Comparison of ENCODE assay signal across 24 cellular contexts in genomic region chr11:116595305-116595880, GRCh38.
DNase-seq lines count a peak whose midpoint lies in the region; ATAC-seq, FAIRE-seq and TF ChIP-seq lines count a peak whose summit lies in the region.
"Had no signal": no experiment of that assay in that cellular context is flagged by ENCODE, and none has a peak within 500 bp of the region (broad histone marks: within the 10 kb centered on the region; RNA-seq: fewer than 3 reads in every experiment).

No MANE protein-coding gene starts in this region.

- H3K36me3 ChIP-seq in HepG2 (replicated peaks in 1 of 2; ENCODE audit: control insufficient read depth in 1 of 2, insufficient read depth in 2 of 2, low read length in 2 of 2) (no peaks in the 10 kb centered on the region), BE2C (no peaks in the 10 kb centered on the region)
- H3K36me3 ChIP-seq: heart left ventricle, upper lobe of right lung had no signal

- WGBS in HepG2 (ENCODE audit: low lambda C conversion rate), result 29% methylated on average over 12 of the region's 13 CpGs

- TF ChIP-seq CTCF in HepG2 (CRISPR knock-in tag; IDR thresholded peaks at IDR 0.05) (no peak), BE2C (IDR thresholded peaks at IDR 0.05; ENCODE audit: low read depth, low read length) (no peak)

- CTCF ChIA-PET in HepG2 (lab: Yijun Ruan, JAX; ENCODE audit: low intra/inter-chr PET ratio, low total read pairs), result no interaction called here

- H3K4me1 ChIP-seq in HepG2 (ENCODE audit: insufficient read depth, low read length) (peaks cover 9% of the 10 kb centered on the region), BE2C (no peaks in the 10 kb centered on the region)
- H3K4me1 ChIP-seq: heart left ventricle, upper lobe of right lung had no signal

- no peak overlapping the region for H3K4me3 ChIP-seq in HepG2 (replicated peaks in 1 of 3; ENCODE audit: insufficient read depth in 1 of 3, low read depth in 2 of 3, low read length in 3 of 3)
- H3K4me3 ChIP-seq in BE2C (ENCODE audit: low read depth, low read length), result no peak overlapping the region
- H3K4me3 ChIP-seq: GM23338, heart left ventricle, upper lobe of right lung had no signal

- DNase-seq in NCI-H2029 (lab: John Stamatoyannopoulos, UW) (peak; percentile 34), NCI-H2029 treated with DMSO at 0.1 percent for 48 hours (lab: John Stamatoyannopoulos, UW) (no peak), NCI-H1417 (lab: John Stamatoyannopoulos, UW) (peak; percentile 3 to 97 (median 88)), NCI-H69 (lab: John Stamatoyannopoulos, UW) (peak; percentile 89), HepG2 (ENCODE audit: low spot score) (no peak), BE2C (no peak)
- no peak for DNase-seq in NK-92 treated with Interleukin-12 subunit alpha and Interleukin-12 subunit beta, amount 100 ng/mL, for 24 hours (lab: John Stamatoyannopoulos, UW)
- DNase-seq: 8988T; activated CD4-positive, alpha-beta T cell treated with anti-CD3 and anti-CD28 coated beads for 36 hours; activated gamma-delta T cell treated with Interleukin-2 at 50 U/mL for 16 hours; activated T-cell treated with anti-CD3 and anti-CD28 coated beads, Interleukin-2, amount 50 U/mL, for 24 hours; AML-193; CD8-positive, alpha-beta T cell; DMS53; effector CD4-positive, alpha-beta T cell; GF-D8; heart left ventricle; mammary epithelial cell had no signal

- peaks cover 3% of the 10 kb centered on the region; the same call in 1 of the 2 replicates for H4K20me1 ChIP-seq in HepG2 (ENCODE audit: insufficient read depth, low read length)

- H2AFZ ChIP-seq in HepG2 (ENCODE audit: low read length), result no peak overlapping the region
- H2AFZ ChIP-seq: GM23338 had no signal

- intact Hi-C loops in HepG2 (cut with micrococcal nuclease; ENCODE audit: unreplicated experiment), result no loop called here

- no peak for TF ChIP-seq POLR2A in HepG2 (IDR thresholded peaks at IDR 0.05; ENCODE audit: insufficient read depth in 1 of 2, low read depth in 2 of 2, low read length in 2 of 2)

- H3K4me2 ChIP-seq in HepG2 (ENCODE audit: low read depth, low read length), result no peak overlapping the region
- H3K4me2 ChIP-seq: GM23338 had no signal

- ATAC-seq in HepG2 (peak; percentile 68), GM19467 (IDR thresholded peaks at IDR 0.05; ENCODE audit: unreplicated experiment) (no peak)
- ATAC-seq: activated CD4-positive, alpha-beta T cell treated with anti-CD3 and anti-CD28 coated beads for 36 hours; CD8-positive, alpha-beta T cell; GM23338; heart left ventricle; upper lobe of right lung had no signal

- H3K79me2 ChIP-seq in HepG2 (ENCODE audit: insufficient read depth, low read length), result no peaks in the 10 kb centered on the region

- no peak overlapping the region for H3K27ac ChIP-seq in HepG2 (ENCODE audit: extremely low read length, insufficient read depth, low read length)
- H3K27ac ChIP-seq: epithelial cell of prostate, heart left ventricle, upper lobe of right lung had no signal

- FAIRE-seq in HepG2 (lab: Jason Lieb, UNC), result no peak
- FAIRE-seq: HTR-8/SVneo, RCC 7860 had no signal

- no peak overlapping the region for H3K9ac ChIP-seq in HepG2 (ENCODE audit: insufficient read depth, low read depth, low read length)

- BruUV-seq in HepG2 (replicated peaks; lab: Mats Ljungman, UMichigan), result no TSS peak

- TF ChIP-seq RAD21 in HepG2 (CRISPR knock-in tag; IDR thresholded peaks at IDR 0.05), result no peak

- POLR2A ChIA-PET in HepG2 (lab: Yijun Ruan, JAX), result interaction anchor here (0.6 kb wide), 1 partner anchor 73 kb away, joined by 3 read pairs; no protein-coding TSS in a partner anchor

- in situ Hi-C loops in HepG2 (cut with HindIII; ENCODE audit: extremely low pct_ligation_motif_present, low pct_unique_long_range_greater_than_20kb), result no loop called here

- peaks cover 0 to 4% of the 10 kb centered on the region in 2 experiments; a peak in 1 of 5 replicates for H3K27me3 ChIP-seq in HepG2 (ENCODE audit: control insufficient read depth in 1 of 2, insufficient read depth in 2 of 2, low read length in 2 of 2)
- no peaks in the 10 kb centered on the region for H3K27me3 ChIP-seq in BE2C
- H3K27me3 ChIP-seq: upper lobe of right lung had no signal

- H3K9me3 ChIP-seq in HepG2 (ENCODE audit: low read length), result no peaks in the 10 kb centered on the region
- no peaks in the 10 kb centered on the region for H3K9me3 ChIP-seq in BE2C
- H3K9me3 ChIP-seq: heart left ventricle, upper lobe of right lung had no signal

- no peak for TF ChIP-seq EP300 in HepG2 (IDR thresholded peaks at IDR 0.05; ENCODE audit: low read depth in 2 of 2, low read length in 2 of 2)
- no peak for TF ChIP-seq EP300 in HepG2 (CRISPR knock-in tag; IDR thresholded peaks at IDR 0.05; ENCODE audit: borderline replicate concordance)

TF ChIP-seq in HepG2, 621 proteins besides CTCF, POLR2A, EP300 and RAD21:
- TF ChIP-seq ZNF549 (CRISPR knock-in tag; IDR thresholded peaks at IDR 0.05) (no peak), SP1 (IDR thresholded peaks at IDR 0.05) (no peak), SP1 (CRISPR knock-in tag; IDR thresholded peaks at IDR 0.05) (no peak), GLI4 (CRISPR knock-in tag; IDR thresholded peaks at IDR 0.05; ENCODE audit: borderline replicate concordance) (no peak), ZNF598 (CRISPR knock-in tag; IDR thresholded peaks at IDR 0.05; ENCODE audit: borderline replicate concordance) (no peak), ONECUT2 (CRISPR knock-in tag; IDR thresholded peaks at IDR 0.05) (0 out of 2 replicates have a peak, but pooled peaks have one; percentile 56), ZNF180 (CRISPR knock-in tag; IDR thresholded peaks at IDR 0.05; ENCODE audit: borderline replicate concordance, low read depth) (no peak), JUN (CRISPR knock-in tag; IDR thresholded peaks at IDR 0.05) (no peak), ELF4 (CRISPR knock-in tag; IDR thresholded peaks at IDR 0.05; ENCODE audit: borderline replicate concordance) (no peak), ZNF24 (IDR thresholded peaks at IDR 0.05) (peak; percentile 91), SSRP1 (CRISPR knock-in tag; IDR thresholded peaks at IDR 0.05) (no peak), MYC (CRISPR knock-in tag; IDR thresholded peaks at IDR 0.05; ENCODE audit: borderline replicate concordance) (no peak), KAT2B (IDR thresholded peaks at IDR 0.05; ENCODE audit: borderline replicate concordance, low read depth, low read length) (no peak), KAT7 (CRISPR knock-in tag; IDR thresholded peaks at IDR 0.05; ENCODE audit: borderline replicate concordance) (no peak)
- TF ChIP-seq, protein P1, sequence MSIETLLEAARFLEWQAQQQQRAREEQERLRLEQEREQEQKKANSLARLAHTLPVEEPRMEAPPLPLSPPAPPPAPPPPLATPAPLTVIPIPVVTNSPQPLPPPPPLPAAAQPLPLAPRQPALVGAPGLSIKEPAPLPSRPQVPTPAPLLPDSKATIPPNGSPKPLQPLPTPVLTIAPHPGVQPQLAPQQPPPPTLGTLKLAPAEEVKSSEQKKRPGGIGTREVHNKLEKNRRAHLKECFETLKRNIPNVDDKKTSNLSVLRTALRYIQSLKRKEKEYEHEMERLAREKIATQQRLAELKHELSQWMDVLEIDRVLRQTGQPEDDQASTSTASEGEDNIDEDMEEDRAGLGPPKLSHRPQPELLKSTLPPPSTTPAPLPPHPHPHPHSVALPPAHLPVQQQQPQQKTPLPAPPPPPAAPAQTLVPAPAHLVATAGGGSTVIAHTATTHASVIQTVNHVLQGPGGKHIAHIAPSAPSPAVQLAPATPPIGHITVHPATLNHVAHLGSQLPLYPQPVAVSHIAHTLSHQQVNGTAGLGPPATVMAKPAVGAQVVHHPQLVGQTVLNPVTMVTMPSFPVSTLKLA (IDR thresholded peaks at IDR 0.05), result no peak

Comparison
In these comparisons a context has a peak if more than half of its experiments do, and no peak if none do; other contexts are left out.
1. DNase-seq: peak in NCI-H2029 (single experiment), NCI-H1417 (3 of 3) and NCI-H69 (single experiment); none in NCI-H2029 treated with DMSO at 0.1 percent for 48 hours (single experiment), HepG2 (single experiment), NK-92 treated with Interleukin-12 subunit alpha and Interleukin-12 subunit beta, amount 100 ng/mL, for 24 hours (single experiment) and BE2C (single experiment).